In genomic region chr20:1777476-1777820, GRCh38 we compare ENCODE assay signal across 8 cellular contexts.
DNase-seq lines count a peak whose midpoint lies in the region; ATAC-seq, FAIRE-seq and TF ChIP-seq lines count a peak whose summit lies in the region.

No MANE protein-coding gene starts in this region.

- H3K4me1 ChIP-seq in kidney (ENCODE audit: control insufficient read depth in 1 of 2, insufficient read depth in 1 of 2, low read depth in 1 of 2, low read length in 2 of 2) (peaks cover 0 to 5% of the 10 kb centered on the region in 2 donors), prostate gland (replicated peaks) (no peaks in the 10 kb centered on the region)

- H3K27ac Mint-ChIP-seq in CD4-positive, alpha-beta T cell, result no peak overlapping the region
- peak overlapping the region; percentile 37 to 96 (median 83) for H3K27ac Mint-ChIP-seq in brain
- H3K27ac Mint-ChIP-seq in neural crest cell (ENCODE audit: unreplicated experiment), result no peak overlapping the region

- H3K9me3 ChIP-seq in CD4-positive, alpha-beta T cell (ENCODE audit: control insufficient read depth, low read length), result no peaks in the 10 kb centered on the region
- no peaks in the 10 kb centered on the region for H3K9me3 ChIP-seq in kidney (ENCODE audit: control insufficient read depth in 1 of 2, low read length in 2 of 2)
- H3K9me3 ChIP-seq in prostate gland, result no peaks in the 10 kb centered on the region

- no peak overlapping the region for H3K27ac ChIP-seq in CD4-positive, alpha-beta T cell (ENCODE audit: low read depth, low read length)
- H3K27ac ChIP-seq in kidney (ENCODE audit: low read depth in 2 of 2, low read length in 2 of 2) (no peak overlapping the region), prostate gland (no peak overlapping the region)

- H3K36me3 ChIP-seq in kidney (ENCODE audit: control insufficient read depth in 1 of 2, insufficient read depth in 2 of 2, low read length in 2 of 2), result no peaks in the 10 kb centered on the region
- H3K36me3 ChIP-seq in prostate gland, result no peaks in the 10 kb centered on the region

- no peaks in the 10 kb centered on the region for H3K9me3 Mint-ChIP-seq in CD4-positive, alpha-beta T cell
- H3K9me3 Mint-ChIP-seq in brain (peaks cover 0 to 1% (median 0%) of the 10 kb centered on the region in 5 experiments), neural crest cell (no peaks in the 10 kb centered on the region)

- H3K4me1 Mint-ChIP-seq in CD4-positive, alpha-beta T cell (ENCODE audit: low read depth), result peaks cover 16% of the 10 kb centered on the region
- H3K4me1 Mint-ChIP-seq in brain, result peaks cover 18% of the 10 kb centered on the region
- H3K4me1 Mint-ChIP-seq in neural crest cell, result peaks cover 16% of the 10 kb centered on the region

- H3K4me3 ChIP-seq in kidney (ENCODE audit: low read length in 2 of 2), result peak overlapping the region in 1 of 2 donors; percentile 81
- H3K4me3 ChIP-seq in prostate gland, result no peak overlapping the region

- H3K9ac ChIP-seq in kidney (ENCODE audit: low read length in 2 of 2), result no peak overlapping the region

- no peaks in the 10 kb centered on the region for H3K36me3 Mint-ChIP-seq in CD4-positive, alpha-beta T cell (ENCODE audit: low read depth)
- H3K36me3 Mint-ChIP-seq in brain (peaks cover 5% of the 10 kb centered on the region), neural crest cell (ENCODE audit: low read depth) (peaks cover 3% of the 10 kb centered on the region)

- CTCF ChIA-PET in CD4-positive, alpha-beta T cell (lab: Charles Lee), result interaction anchor here (0.8 to 1.9 kb wide), 16 partner anchors 9 to 312 kb away, joined by 3 to 25 read pairs (median 4); partner anchors contain the start of gene NSFL1C

- WGBS in prostate gland, result 20% methylated on average over 14 of the region's 14 CpGs

- TF ChIP-seq POLR2A in prostate gland (IDR thresholded peaks at IDR 0.05), result no peak

- intact Hi-C loops in CD4-positive, alpha-beta T cell (cut with DNase I, micrococcal nuclease), result loop anchor here (1.0 to 10.0 kb wide), 7 partner anchors 221 to 463 kb away; partner anchors contain the start of genes NSFL1C (in 1 of the 2), SIRPD (in 1 of the 2) and STK35 (in 1 of the 2)
- intact Hi-C loops in kidney (cut with DNase I) (no loop called here), prostate gland (cut with DNase I) (no loop called here)

- no peak for TF ChIP-seq CTCF in CD4-positive, alpha-beta T cell (IDR thresholded peaks at IDR 0.05)
- peak in 1 of 2 experiments; percentile 31 for TF ChIP-seq CTCF in brain (conservative IDR thresholded peaks at IDR 0.05)
- no peak for TF ChIP-seq CTCF in neural crest cell (conservative IDR thresholded peaks at IDR 0.05)
- TF ChIP-seq CTCF in kidney (IDR thresholded peaks at IDR 0.05; ENCODE audit: borderline replicate concordance, extremely low read depth, insufficient read depth), result no peak
- TF ChIP-seq CTCF in prostate gland (IDR thresholded peaks at IDR 0.05), result no peak

- H3K4me3 Mint-ChIP-seq in CD4-positive, alpha-beta T cell, result peak overlapping the region; percentile 81
- H3K4me3 Mint-ChIP-seq in brain (peak overlapping the region; percentile 88 to 100 (median 95)), neural crest cell (peak overlapping the region; percentile 97)

- no peak for ATAC-seq in CD4-positive, alpha-beta T cell (ENCODE audit: poor library complexity)
- peak; percentile 11 for ATAC-seq in HG03108 (IDR thresholded peaks at IDR 0.05; ENCODE audit: unreplicated experiment)
- no peak for ATAC-seq in GM21576 (IDR thresholded peaks at IDR 0.05; ENCODE audit: unreplicated experiment)

- H3K27me3 ChIP-seq in CD4-positive, alpha-beta T cell (ENCODE audit: control insufficient read depth, insufficient read depth, low read length), result peaks cover 11% of the 10 kb centered on the region
- no peaks in the 10 kb centered on the region for H3K27me3 ChIP-seq in prostate gland (replicated peaks; ENCODE audit: insufficient read depth)

- DNase-seq in CD4-positive, alpha-beta T cell, result no peak
- DNase-seq in neural crest cell (ENCODE audit: low read depth, low spot score) (no peak), AG20443 (ENCODE audit: low spot score) (no peak), kidney (no peak), prostate gland (ENCODE audit: low spot score) (no peak)

- FAIRE-seq in kidney (lab: Jason Lieb, UNC), result no peak

- peaks cover 18% of the 10 kb centered on the region for H3K27me3 Mint-ChIP-seq in CD4-positive, alpha-beta T cell
- H3K27me3 Mint-ChIP-seq in brain, result peaks cover 32% of the 10 kb centered on the region
- peaks cover 7% of the 10 kb centered on the region for H3K27me3 Mint-ChIP-seq in neural crest cell (ENCODE audit: low read depth)

- POLR2A ChIA-PET in CD4-positive, alpha-beta T cell (lab: Charles Lee), result interaction anchor here (1.3 to 1.6 kb wide), 3 partner anchors 221 to 311 kb away, joined by 5 to 6 read pairs (median 5); partner anchors contain the start of gene NSFL1C

Comparison
In these comparisons a context has a peak if more than half of its experiments do, and no peak if none do; other contexts are left out.
1. H3K27ac Mint-ChIP-seq: peak in brain (5 of 5); none in CD4-positive, alpha-beta T cell (single experiment) and neural crest cell (single experiment).
2. intact Hi-C loops: an anchor here in CD4-positive, alpha-beta T cell (1.0 to 10.0 kb wide); none called in kidney and prostate gland.
3. Peak in every context shown above with its lines, with median percentiles within 50 percentile points of each other: H3K4me3 Mint-ChIP-seq.